Comparison of ENCODE assay signal across 10 cellular contexts in genomic region chr2:157897106-157897971, GRCh38. TPM values are rescaled to one million over a fixed set of nuclear protein-coding genes. Genes with fewer than 3 reads are reported as not detected.
A peak's percentile ranks its signal among the peaks of the same experiment; 100 is the strongest.
DNase-seq lines count a peak whose midpoint lies in the region; ATAC-seq lines count a peak whose summit lies in the region.
"Had no signal": no experiment of that assay in that cellular context is flagged by ENCODE, and none has a peak within 500 bp of the region (broad histone marks: within the 10 kb centered on the region; RNA-seq: fewer than 3 reads in every experiment).

No MANE protein-coding gene starts in this region.

- peak overlapping the region; percentile 99 to 100 for H3K27ac Mint-ChIP-seq in T-cell

- no peaks in the 10 kb centered on the region for H3K36me3 Mint-ChIP-seq in T-cell

- DNase-seq in T-cell (peak in 20 of 34 experiments; percentile 4 to 51 (median 22)), left colon (no peak), cardiac septum (ENCODE audit: low spot score) (no peak), SKM-1 treated with dmso at 0.1 percent for 144 hours (lab: John Stamatoyannopoulos, UW; ENCODE audit: unreplicated experiment) (no peak), HuH-7 (ENCODE audit: low spot score) (no peak), NCI-H1694 (lab: John Stamatoyannopoulos, UW) (no peak)
- DNase-seq: islet precursor cell, NCI-H524 had no signal

- peaks cover 0 to 3% (median 0%) of the 10 kb centered on the region in 3 donors for H3K9me3 Mint-ChIP-seq in T-cell

- CTCF ChIA-PET in T-cell (lab: Charles Lee) = interaction anchor here (0.6 to 1.3 kb wide), 4 partner anchors 20 to 1517 kb away, joined by 4 read pairs; no protein-coding TSS in a partner anchor

- peak overlapping the region; percentile 79 to 83 (median 80) for H3K4me3 Mint-ChIP-seq in T-cell

- ATAC-seq in GM18517 (IDR thresholded peaks at IDR 0.05; ENCODE audit: unreplicated experiment) = peak; percentile 44
- ATAC-seq in HG02852 (IDR thresholded peaks at IDR 0.05; ENCODE audit: unreplicated experiment) = peak; percentile 45
- ATAC-seq in T-cell (replicated peaks in 1 of 4) = peak; percentile 36 to 77 (median 42)
- peak; percentile 37 for ATAC-seq in left colon

- POLR2A ChIA-PET in T-cell (lab: Charles Lee) = interaction anchor here in 1 of 2 donors (0.7 kb wide), 1 partner anchor 491 kb away, joined by 8 read pairs; no protein-coding TSS in a partner anchor

- H3K4me1 Mint-ChIP-seq in T-cell = peaks cover 84 to 89% (median 87%) of the 10 kb centered on the region in 3 donors

- intact Hi-C loops in left colon (cut with DNase I, micrococcal nuclease) = no loop called here
- intact Hi-C loops in cardiac septum (cut with DNase I) = no loop called here

- H3K27me3 Mint-ChIP-seq in T-cell = no peaks in the 10 kb centered on the region

RNA-seq across cellular contexts. Expression of gene ACVR1, which starts 21.2 kb away (rescaled TPM):
- total RNA-seq in T-cell (10 to 100 TPM; 18.3 to 31.5 (median 25.1) TPM), left colon (10 to 100 TPM; 13.6 to 19.1 TPM), cardiac septum (22.7 TPM)

Comparison
In these comparisons a context has a peak if more than half of its experiments do, and no peak if none do; other contexts are left out.
1. DNase-seq: peak in T-cell (20 of 34); none in left colon (0 of 2), cardiac septum (single experiment), SKM-1 treated with dmso at 0.1 percent for 144 hours (single experiment), HuH-7 (single experiment) and NCI-H1694 (single experiment).
2. Peak in every context shown above with its lines, with median percentiles within 50 percentile points of each other: ATAC-seq.